Comparison of ENCODE assay signal across 15 cellular contexts in the genomic region with DNA sequence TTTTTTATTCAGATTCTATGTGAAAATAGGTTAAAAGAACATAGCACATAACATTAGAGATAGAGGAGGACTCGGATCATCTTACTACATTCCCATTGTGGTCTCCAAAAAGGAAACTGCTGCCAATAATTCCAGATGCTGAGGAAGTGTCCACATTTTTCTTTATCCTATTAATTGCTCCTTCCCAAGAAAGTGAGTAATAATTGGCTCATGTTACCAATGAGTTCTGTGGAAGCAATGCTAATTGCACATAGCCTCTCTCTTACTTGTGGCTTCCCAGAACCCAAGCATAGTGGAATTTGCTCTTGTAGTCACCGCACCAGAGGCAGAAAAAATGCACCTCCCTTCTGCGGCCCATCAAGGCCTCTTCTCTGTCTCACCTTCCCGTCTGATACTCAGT.
A peak's percentile ranks its signal among the peaks of the same experiment; 100 is the strongest.
DNase-seq lines count a peak whose midpoint lies in the region; TF ChIP-seq lines count a peak whose summit lies in the region.
"Had no signal": no experiment of that assay in that cellular context is flagged by ENCODE, and none has a peak within 500 bp of the region (broad histone marks: within the 10 kb centered on the region; RNA-seq: fewer than 3 reads in every experiment).

No MANE protein-coding gene starts in this region.

- H3K9ac ChIP-seq in skeletal muscle satellite cell (ENCODE audit: low read depth, low read length): no peak overlapping the region

- H3K4me3 ChIP-seq in breast epithelium (no peak overlapping the region), fibroblast of mammary gland (ENCODE audit: control insufficient read depth, low read depth, low read length) (no peak overlapping the region), skeletal muscle satellite cell (ENCODE audit: low read length) (no peak overlapping the region)
- H3K4me3 ChIP-seq: lung, sigmoid colon had no signal

- peak overlapping the region; percentile 39 for H3K4me2 ChIP-seq in skeletal muscle satellite cell (ENCODE audit: low read length)

- H3K4me3 Mint-ChIP-seq in MCF 10A (ENCODE audit: unreplicated experiment): no peak overlapping the region
- H3K4me3 Mint-ChIP-seq: activated naive CD4-positive, alpha-beta T cell treated with anti-CD3 and anti-CD28 coated beads, Interleukin-2, amount 10 ng/mL, durations not matched to agents 7 days and 5 days; neural crest cell; stimulated activated naive B cell treated with anti-CD40 and anti-IgM and Interleukin-4, amounts not matched to agents 10 μg/mL and 1 μg/mL and 100 μg/mL, for 72 hours had no signal

- H3K4me1 ChIP-seq in breast epithelium (no peaks in the 10 kb centered on the region), skeletal muscle satellite cell (ENCODE audit: control insufficient read depth, insufficient read depth, low read length) (peaks cover 14% of the 10 kb centered on the region)
- H3K4me1 ChIP-seq: sigmoid colon had no signal

- no peaks in the 10 kb centered on the region for H3K36me3 ChIP-seq in breast epithelium
- H3K36me3 ChIP-seq in skeletal muscle satellite cell (ENCODE audit: insufficient read depth, low read length): no peaks in the 10 kb centered on the region
- H3K36me3 ChIP-seq: sigmoid colon had no signal

- H3K27me3 ChIP-seq in breast epithelium (no peaks in the 10 kb centered on the region), skeletal muscle satellite cell (ENCODE audit: control insufficient read depth, insufficient read depth, low read length) (no peaks in the 10 kb centered on the region)
- H3K27me3 ChIP-seq: sigmoid colon had no signal

- BruUV-seq in MCF 10A (replicated peaks; lab: Mats Ljungman, UMichigan): no TSS peak

- POLR2A ChIA-PET in MCF 10A (lab: Yijun Ruan, JAX): no interaction called here
- POLR2A ChIA-PET in RWPE1 (lab: Yijun Ruan, JAX; ENCODE audit: low non-redundant PET): no interaction called here

- no peak for TF ChIP-seq POLR2A in breast epithelium (IDR thresholded peaks at IDR 0.05)

- H3K36me3 Mint-ChIP-seq in MCF 10A (ENCODE audit: insufficient read depth, unreplicated experiment): no peaks in the 10 kb centered on the region
- H3K36me3 Mint-ChIP-seq: activated naive CD4-positive, alpha-beta T cell treated with anti-CD3 and anti-CD28 coated beads, Interleukin-2, amount 10 ng/mL, durations not matched to agents 7 days and 5 days; stimulated activated naive B cell treated with anti-CD40 and anti-IgM and Interleukin-4, amounts not matched to agents 10 μg/mL and 1 μg/mL and 100 μg/mL, for 72 hours had no signal

- CTCF ChIA-PET in MCF 10A (lab: Yijun Ruan, JAX): no interaction called here
- CTCF ChIA-PET in RWPE1 (lab: Yijun Ruan, JAX): no interaction called here

- H3K27ac ChIP-seq in breast epithelium: no peak overlapping the region
- peak overlapping the region; percentile 56; the same call in 1 of the 2 replicates for H3K27ac ChIP-seq in RWPE1
- H3K27ac ChIP-seq: sigmoid colon had no signal

- no peaks in the 10 kb centered on the region for H3K9me3 Mint-ChIP-seq in MCF 10A (ENCODE audit: unreplicated experiment)
- H3K9me3 Mint-ChIP-seq: activated naive CD4-positive, alpha-beta T cell treated with anti-CD3 and anti-CD28 coated beads, Interleukin-2, amount 10 ng/mL, durations not matched to agents 7 days and 5 days; neural crest cell had no signal

- DNase-seq in MCF 10A (ENCODE audit: unreplicated experiment): peak; percentile 21
- DNase-seq in breast epithelium (ENCODE audit: low spot score in 2 of 2): no peak
- DNase-seq in RWPE1 (ENCODE audit: low spot score): no peak
- DNase-seq in fibroblast of mammary gland (ENCODE audit: low read depth): peak; percentile 97
- no peak for DNase-seq in activated CD8-positive, alpha-beta memory T cell treated with anti-CD3 and anti-CD28 coated beads, Interleukin-2, amount 50 U/mL, for 48 hours
- DNase-seq in NK-92 (lab: John Stamatoyannopoulos, UW; ENCODE audit: unreplicated experiment): no peak
- no peak for DNase-seq in stimulated activated CD4-positive, alpha-beta T cell treated with anti-CD3 and anti-CD28 coated beads, Interleukin-15, amount 100 ng/mL, for 24 hours
- DNase-seq: activated CD4-positive, CD25-positive, alpha-beta regulatory T cell treated with anti-CD3 and anti-CD28 coated beads, Interleukin-2, amount 50 U/mL, for 72 hours; activated naive CD4-positive, alpha-beta T cell treated with anti-CD3 and anti-CD28 coated beads, Interleukin-2, amount 10 ng/mL, durations not matched to agents 7 days and 5 days; NCI-H1105 treated with DMSO at 0.1 percent for 48 hours; sigmoid colon; stimulated activated naive B cell treated with anti-CD40 and anti-IgM and Interleukin-4, amounts not matched to agents 10 μg/mL and 1 μg/mL and 100 μg/mL, for 72 hours had no signal

- H3K27ac Mint-ChIP-seq in MCF 10A (ENCODE audit: low read depth, unreplicated experiment): no peak overlapping the region
- H3K27ac Mint-ChIP-seq: activated naive CD4-positive, alpha-beta T cell treated with anti-CD3 and anti-CD28 coated beads, Interleukin-2, amount 10 ng/mL, durations not matched to agents 7 days and 5 days; stimulated activated naive B cell treated with anti-CD40 and anti-IgM and Interleukin-4, amounts not matched to agents 10 μg/mL and 1 μg/mL and 100 μg/mL, for 72 hours had no signal

- H3K9me3 ChIP-seq in breast epithelium (no peaks in the 10 kb centered on the region), skeletal muscle satellite cell (replicated peaks; ENCODE audit: low read length) (no peaks in the 10 kb centered on the region)
- H3K9me3 ChIP-seq: sigmoid colon had no signal

- intact Hi-C loops in MCF 10A (cut with micrococcal nuclease) (no loop called here), breast epithelium (cut with DNase I; ENCODE audit: low total_unique reads) (no loop called here)

- H3K4me1 Mint-ChIP-seq in MCF 10A (ENCODE audit: insufficient read depth, unreplicated experiment): no peaks in the 10 kb centered on the region
- H3K4me1 Mint-ChIP-seq: activated naive CD4-positive, alpha-beta T cell treated with anti-CD3 and anti-CD28 coated beads, Interleukin-2, amount 10 ng/mL, durations not matched to agents 7 days and 5 days; neural crest cell; stimulated activated naive B cell treated with anti-CD40 and anti-IgM and Interleukin-4, amounts not matched to agents 10 μg/mL and 1 μg/mL and 100 μg/mL, for 72 hours had no signal

- no peaks in the 10 kb centered on the region for H3K27me3 Mint-ChIP-seq in MCF 10A (ENCODE audit: insufficient read depth, unreplicated experiment)
- H3K27me3 Mint-ChIP-seq: activated naive CD4-positive, alpha-beta T cell treated with anti-CD3 and anti-CD28 coated beads, Interleukin-2, amount 10 ng/mL, durations not matched to agents 7 days and 5 days; stimulated activated naive B cell treated with anti-CD40 and anti-IgM and Interleukin-4, amounts not matched to agents 10 μg/mL and 1 μg/mL and 100 μg/mL, for 72 hours had no signal

- no peak for TF ChIP-seq CTCF in MCF 10A (IDR thresholded peaks at IDR 0.05; ENCODE audit: unreplicated experiment)
- no peak for TF ChIP-seq CTCF in breast epithelium (IDR thresholded peaks at IDR 0.05)
- no peak for TF ChIP-seq CTCF in RWPE1 (conservative IDR thresholded peaks at IDR 0.05; ENCODE audit: low read depth)
- TF ChIP-seq CTCF in fibroblast of mammary gland (conservative IDR thresholded peaks at IDR 0.05; ENCODE audit: control insufficient read depth, insufficient read depth, low read depth, low read length): no peak

Comparison
In these comparisons a context has a peak if more than half of its experiments do, and no peak if none do; other contexts are left out.
1. DNase-seq: peak in MCF 10A (single experiment) and fibroblast of mammary gland (single experiment); none in breast epithelium (0 of 2), RWPE1 (single experiment), activated CD8-positive, alpha-beta memory T cell treated with anti-CD3 and anti-CD28 coated beads, Interleukin-2, amount 50 U/mL, for 48 hours (single experiment), NK-92 (single experiment) and stimulated activated CD4-positive, alpha-beta T cell treated with anti-CD3 and anti-CD28 coated beads, Interleukin-15, amount 100 ng/mL, for 24 hours (single experiment).